In genomic region chr22:18083406-18083805, GRCh38 we compare ENCODE assay signal across 15 cellular contexts. TPM values are rescaled to one million over a fixed set of nuclear protein-coding genes. Genes with fewer than 3 reads are reported as not detected.
DNase-seq lines count a peak whose midpoint lies in the region; ATAC-seq and TF ChIP-seq lines count a peak whose summit lies in the region.
"Had no signal": no experiment of that assay in that cellular context is flagged by ENCODE, and none has a peak within 500 bp of the region (broad histone marks: within the 10 kb centered on the region; RNA-seq: fewer than 3 reads in every experiment).

No MANE protein-coding gene starts in this region.

- no peaks in the 10 kb centered on the region for H3K27me3 Mint-ChIP-seq in activated CD4-positive, alpha-beta T cell treated with anti-CD3 and anti-CD28 coated beads, Interleukin-2, amount 10 ng/mL, durations not matched to agents 24 days and 14 days
- no peaks in the 10 kb centered on the region for H3K27me3 Mint-ChIP-seq in activated T-helper 17 cell treated with anti-CD3 and anti-CD28 coated beads, Interleukin-2, amount 50 U/mL, for 72 hours
- H3K27me3 Mint-ChIP-seq in glutamatergic neuron (ENCODE audit: unreplicated experiment) = peaks cover 4% of the 10 kb centered on the region
- H3K27me3 Mint-ChIP-seq: CD4-positive, alpha-beta T cell had no signal

- TF ChIP-seq CTCF in glutamatergic neuron (IDR thresholded peaks at IDR 0.05; ENCODE audit: partially characterized antibody, unreplicated experiment) = no peak

- no peaks in the 10 kb centered on the region for H3K9me3 Mint-ChIP-seq in activated CD4-positive, alpha-beta T cell treated with anti-CD3 and anti-CD28 coated beads, Interleukin-2, amount 10 ng/mL, durations not matched to agents 24 days and 14 days
- H3K9me3 Mint-ChIP-seq in activated T-helper 17 cell treated with anti-CD3 and anti-CD28 coated beads, Interleukin-2, amount 50 U/mL, for 72 hours = no peaks in the 10 kb centered on the region
- peaks cover 3% of the 10 kb centered on the region for H3K9me3 Mint-ChIP-seq in glutamatergic neuron (ENCODE audit: unreplicated experiment)
- H3K9me3 Mint-ChIP-seq in stimulated activated effector memory CD8-positive, alpha-beta T cell treated with anti-CD3 and anti-CD28 coated beads, Interleukin-12 subunit alpha, Interleukin-12 subunit beta, amount 100 ng/mL, for 72 hours = peaks cover 3% of the 10 kb centered on the region
- H3K9me3 Mint-ChIP-seq: CD4-positive, alpha-beta T cell; H9 had no signal

- H3K36me3 Mint-ChIP-seq in activated CD4-positive, alpha-beta T cell treated with anti-CD3 and anti-CD28 coated beads, Interleukin-2, amount 10 ng/mL, durations not matched to agents 24 days and 14 days (ENCODE audit: low read depth) = peaks cover 76% of the 10 kb centered on the region
- peaks cover 100% of the 10 kb centered on the region for H3K36me3 Mint-ChIP-seq in activated T-helper 17 cell treated with anti-CD3 and anti-CD28 coated beads, Interleukin-2, amount 50 U/mL, for 72 hours (ENCODE audit: low read depth)
- peaks cover 6% of the 10 kb centered on the region for H3K36me3 Mint-ChIP-seq in glutamatergic neuron (ENCODE audit: unreplicated experiment)
- peaks cover 100% of the 10 kb centered on the region for H3K36me3 Mint-ChIP-seq in stimulated activated effector memory CD8-positive, alpha-beta T cell treated with anti-CD3 and anti-CD28 coated beads, Interleukin-12 subunit alpha, Interleukin-12 subunit beta, amount 100 ng/mL, for 72 hours

- ATAC-seq in activated T-helper 17 cell treated with anti-CD3 and anti-CD28 coated beads, Interleukin-2, amount 50 U/mL, for 72 hours (replicated peaks) = no peak
- no peak for ATAC-seq in stimulated activated effector memory CD8-positive, alpha-beta T cell treated with anti-CD3 and anti-CD28 coated beads, Interleukin-12 subunit alpha, Interleukin-12 subunit beta, amount 100 ng/mL, for 72 hours
- no peak for ATAC-seq in HG03439 (IDR thresholded peaks at IDR 0.05; ENCODE audit: unreplicated experiment)
- ATAC-seq: HepG2 had no signal

- no peak overlapping the region for H3K4me3 Mint-ChIP-seq in activated CD4-positive, alpha-beta T cell treated with anti-CD3 and anti-CD28 coated beads, Interleukin-2, amount 10 ng/mL, durations not matched to agents 24 days and 14 days
- peak overlapping the region; percentile 93 for H3K4me3 Mint-ChIP-seq in activated T-helper 17 cell treated with anti-CD3 and anti-CD28 coated beads, Interleukin-2, amount 50 U/mL, for 72 hours
- H3K4me3 Mint-ChIP-seq in glutamatergic neuron (ENCODE audit: unreplicated experiment) = peak overlapping the region; percentile 76
- no peak overlapping the region for H3K4me3 Mint-ChIP-seq in stimulated activated effector memory CD8-positive, alpha-beta T cell treated with anti-CD3 and anti-CD28 coated beads, Interleukin-12 subunit alpha, Interleukin-12 subunit beta, amount 100 ng/mL, for 72 hours
- H3K4me3 Mint-ChIP-seq: CD4-positive, alpha-beta T cell; H9 had no signal

- peaks cover 31% of the 10 kb centered on the region for H3K4me1 Mint-ChIP-seq in activated CD4-positive, alpha-beta T cell treated with anti-CD3 and anti-CD28 coated beads, Interleukin-2, amount 10 ng/mL, durations not matched to agents 24 days and 14 days
- peaks cover 37% of the 10 kb centered on the region for H3K4me1 Mint-ChIP-seq in activated T-helper 17 cell treated with anti-CD3 and anti-CD28 coated beads, Interleukin-2, amount 50 U/mL, for 72 hours
- H3K4me1 Mint-ChIP-seq in glutamatergic neuron (ENCODE audit: low read depth, unreplicated experiment) = peaks cover 5% of the 10 kb centered on the region
- peaks cover 55% of the 10 kb centered on the region for H3K4me1 Mint-ChIP-seq in stimulated activated effector memory CD8-positive, alpha-beta T cell treated with anti-CD3 and anti-CD28 coated beads, Interleukin-12 subunit alpha, Interleukin-12 subunit beta, amount 100 ng/mL, for 72 hours

- intact Hi-C loops in activated CD4-positive, alpha-beta T cell treated with anti-CD3 and anti-CD28 coated beads, Interleukin-2, amount 10 ng/mL, durations not matched to agents 24 days and 14 days (cut with micrococcal nuclease) = no loop called here

- no peak for DNase-seq in activated CD4-positive, alpha-beta T cell treated with anti-CD3 and anti-CD28 coated beads, Interleukin-2, amount 10 ng/mL, durations not matched to agents 24 days and 14 days
- no peak for DNase-seq in activated CD4-positive, alpha-beta T cell treated with anti-CD3 and anti-CD28 coated beads for 1 hour
- DNase-seq in glutamatergic neuron (no peak), nucleus accumbens (lab: John Stamatoyannopoulos, UW) (no peak), cerebellum (ENCODE audit: low spot score) (no peak)
- no peak for DNase-seq in stimulated activated effector memory CD8-positive, alpha-beta T cell treated with anti-CD3 and anti-CD28 coated beads, Interleukin-12 subunit alpha, Interleukin-12 subunit beta, amount 100 ng/mL, for 72 hours (ENCODE audit: low spot score in 2 of 2)
- DNase-seq: C1 segment of cervical spinal cord; CD4-positive, alpha-beta T cell; DMS79; GOT3; H9 had no signal

- H3K27ac Mint-ChIP-seq in activated CD4-positive, alpha-beta T cell treated with anti-CD3 and anti-CD28 coated beads, Interleukin-2, amount 10 ng/mL, durations not matched to agents 24 days and 14 days = peak overlapping the region; percentile 2
- peak overlapping the region; percentile 58 for H3K27ac Mint-ChIP-seq in activated T-helper 17 cell treated with anti-CD3 and anti-CD28 coated beads, Interleukin-2, amount 50 U/mL, for 72 hours
- H3K27ac Mint-ChIP-seq in glutamatergic neuron (ENCODE audit: unreplicated experiment) = peak overlapping the region; percentile 59
- H3K27ac Mint-ChIP-seq in stimulated activated effector memory CD8-positive, alpha-beta T cell treated with anti-CD3 and anti-CD28 coated beads, Interleukin-12 subunit alpha, Interleukin-12 subunit beta, amount 100 ng/mL, for 72 hours = peak overlapping the region; percentile 1
- H3K27ac Mint-ChIP-seq: CD4-positive, alpha-beta T cell; H9 had no signal

RNA-seq across cellular contexts. Expression of gene PEX26, which starts 5.6 kb away (rescaled TPM):
- total RNA-seq in activated CD4-positive, alpha-beta T cell treated with anti-CD3 and anti-CD28 coated beads, Interleukin-2, amount 10 ng/mL, durations not matched to agents 24 days and 14 days = 53.5 and 54.0 TPM in 2 replicates
- total RNA-seq in activated T-helper 17 cell treated with anti-CD3 and anti-CD28 coated beads, Interleukin-2, amount 50 U/mL, for 72 hours = 10 to 100 TPM; 53.4 to 70.5 TPM
- 49.8 TPM for total RNA-seq in glutamatergic neuron (ENCODE audit: unreplicated experiment)
- total RNA-seq in cerebellum = 22.4 TPM

RNA-seq across cellular contexts. Expression of gene TUBA8, which starts 27.2 kb away (rescaled TPM):
- total RNA-seq in activated CD4-positive, alpha-beta T cell treated with anti-CD3 and anti-CD28 coated beads, Interleukin-2, amount 10 ng/mL, durations not matched to agents 24 days and 14 days = 1.2 and 1.7 TPM in 2 replicates
- 1 to 10 TPM; 4.7 to 6.6 TPM for total RNA-seq in activated T-helper 17 cell treated with anti-CD3 and anti-CD28 coated beads, Interleukin-2, amount 50 U/mL, for 72 hours
- 3.7 TPM for total RNA-seq in glutamatergic neuron (ENCODE audit: unreplicated experiment)
- 7.3 TPM for total RNA-seq in cerebellum
- total RNA-seq: G401 had no signal

RNA-seq across cellular contexts. Expression of gene MICAL3, which starts 59.0 kb away (rescaled TPM):
- 47.0 and 51.2 TPM in 2 replicates for total RNA-seq in activated CD4-positive, alpha-beta T cell treated with anti-CD3 and anti-CD28 coated beads, Interleukin-2, amount 10 ng/mL, durations not matched to agents 24 days and 14 days
- total RNA-seq in activated T-helper 17 cell treated with anti-CD3 and anti-CD28 coated beads, Interleukin-2, amount 50 U/mL, for 72 hours = 10 to 100 TPM; 28.7 to 38.5 TPM
- total RNA-seq in glutamatergic neuron (ENCODE audit: unreplicated experiment) (132 TPM), cerebellum (77.6 TPM)

Comparison
In these comparisons a context has a peak if more than half of its experiments do, and no peak if none do; other contexts are left out.
1. H3K27ac Mint-ChIP-seq: peak in every context shown above with its lines; median percentile 59 in glutamatergic neuron; 58 in activated T-helper 17 cell treated with anti-CD3 and anti-CD28 coated beads, Interleukin-2, amount 50 U/mL, for 72 hours; 2 in activated CD4-positive, alpha-beta T cell treated with anti-CD3 and anti-CD28 coated beads, Interleukin-2, amount 10 ng/mL, durations not matched to agents 24 days and 14 days; 1 in stimulated activated effector memory CD8-positive, alpha-beta T cell treated with anti-CD3 and anti-CD28 coated beads, Interleukin-12 subunit alpha, Interleukin-12 subunit beta, amount 100 ng/mL, for 72 hours.
2. H3K4me3 Mint-ChIP-seq: peak in activated T-helper 17 cell treated with anti-CD3 and anti-CD28 coated beads, Interleukin-2, amount 50 U/mL, for 72 hours (single experiment) and glutamatergic neuron (single experiment); none in activated CD4-positive, alpha-beta T cell treated with anti-CD3 and anti-CD28 coated beads, Interleukin-2, amount 10 ng/mL, durations not matched to agents 24 days and 14 days (single experiment) and stimulated activated effector memory CD8-positive, alpha-beta T cell treated with anti-CD3 and anti-CD28 coated beads, Interleukin-12 subunit alpha, Interleukin-12 subunit beta, amount 100 ng/mL, for 72 hours (single experiment).